In genomic region chr22:22033803-22034468, GRCh38 we compare ENCODE assay signal across 24 cellular contexts.
"Had no signal": no experiment of that assay in that cellular context is flagged by ENCODE, and none has a peak within 500 bp of the region (broad histone marks: within the 10 kb centered on the region; RNA-seq: fewer than 3 reads in every experiment).

No MANE protein-coding gene starts in this region.

- H3K4me3 Mint-ChIP-seq: activated CD4-positive, alpha-beta memory T cell treated with anti-CD3 and anti-CD28 coated beads for 36 hours; activated CD4-positive, alpha-beta T cell treated with anti-CD3 and anti-CD28 coated beads, Interleukin-2, amount 10 ng/mL, durations not matched to agents 7 days and 5 days; activated naive CD4-positive, alpha-beta T cell treated with anti-CD3 and anti-CD28 coated beads, Interleukin-2, amount 10 ng/mL, durations not matched to agents 7 days and 5 days; activated naive CD8-positive, alpha-beta T cell treated with anti-CD3 and anti-CD28 coated beads for 36 hours; activated T-cell treated with anti-CD3 and anti-CD28 coated beads, Interleukin-2, amount 50 U/mL, for 72 hours; T-cell had no signal

- H3K4me3 ChIP-seq: cardiac muscle cell, PC-9 had no signal

- H3K27ac ChIP-seq: brain microvascular endothelial cell, cardiac muscle cell, PC-9 had no signal

- H3K9me3 Mint-ChIP-seq: activated CD4-positive, alpha-beta memory T cell treated with anti-CD3 and anti-CD28 coated beads for 36 hours; activated CD4-positive, alpha-beta T cell treated with anti-CD3 and anti-CD28 coated beads, Interleukin-2, amount 10 ng/mL, durations not matched to agents 7 days and 5 days; activated naive CD4-positive, alpha-beta T cell treated with anti-CD3 and anti-CD28 coated beads, Interleukin-2, amount 10 ng/mL, durations not matched to agents 7 days and 5 days; activated naive CD8-positive, alpha-beta T cell treated with anti-CD3 and anti-CD28 coated beads for 36 hours; activated T-cell treated with anti-CD3 and anti-CD28 coated beads, Interleukin-2, amount 50 U/mL, for 72 hours; activated T-helper 2 cell treated with anti-CD3 and anti-CD28 coated beads, Interferon-gamma antibody, Interleukin-2, Interleukin-4, amounts not matched to agents 10 μg/mL and 5 μg/mL and 100 μg/mL, durations not matched to agents 14 hours and 24 hours and 36 hours; T-cell had no signal

- H3K4me2 ChIP-seq: PC-9 had no signal

- H2AFZ ChIP-seq: PC-9 had no signal

- H3K27ac Mint-ChIP-seq: activated CD4-positive, alpha-beta memory T cell treated with anti-CD3 and anti-CD28 coated beads for 36 hours; activated CD4-positive, alpha-beta T cell treated with anti-CD3 and anti-CD28 coated beads, Interleukin-2, amount 10 ng/mL, durations not matched to agents 7 days and 5 days; activated naive CD4-positive, alpha-beta T cell treated with anti-CD3 and anti-CD28 coated beads, Interleukin-2, amount 10 ng/mL, durations not matched to agents 7 days and 5 days; activated naive CD8-positive, alpha-beta T cell treated with anti-CD3 and anti-CD28 coated beads for 36 hours; activated T-cell treated with anti-CD3 and anti-CD28 coated beads, Interleukin-2, amount 50 U/mL, for 72 hours; activated T-helper 2 cell treated with anti-CD3 and anti-CD28 coated beads, Interferon-gamma antibody, Interleukin-2, Interleukin-4, amounts not matched to agents 10 μg/mL and 5 μg/mL and 100 μg/mL, durations not matched to agents 14 hours and 24 hours and 36 hours; T-cell had no signal

- H3K36me3 Mint-ChIP-seq: activated CD4-positive, alpha-beta memory T cell treated with anti-CD3 and anti-CD28 coated beads for 36 hours; activated naive CD4-positive, alpha-beta T cell treated with anti-CD3 and anti-CD28 coated beads, Interleukin-2, amount 10 ng/mL, durations not matched to agents 7 days and 5 days; activated naive CD8-positive, alpha-beta T cell treated with anti-CD3 and anti-CD28 coated beads for 36 hours; T-cell had no signal

- DNase-seq: activated CD4-positive, alpha-beta memory T cell treated with anti-CD3 and anti-CD28 coated beads for 36 hours; activated CD4-positive, alpha-beta T cell treated with anti-CD3 and anti-CD28 coated beads, Interleukin-2, amount 10 ng/mL, durations not matched to agents 7 days and 5 days; activated CD4-positive, CD25-positive, alpha-beta regulatory T cell; activated CD8-positive, alpha-beta memory T cell treated with anti-CD3 and anti-CD28 coated beads, Interleukin-2, amount 50 U/mL, for 4 hours; activated gamma-delta T cell treated with Interleukin-2 at 50 U/mL for 16 hours; activated naive CD4-positive, alpha-beta T cell treated with anti-CD3 and anti-CD28 coated beads, Interleukin-2, amount 10 ng/mL, durations not matched to agents 7 days and 5 days; activated naive CD8-positive, alpha-beta T cell treated with anti-CD3 and anti-CD28 coated beads for 36 hours; activated T-cell treated with anti-CD3 and anti-CD28 coated beads, Interleukin-2, amount 50 U/mL, for 72 hours; brain microvascular endothelial cell; cerebellar nuclear complex; MM.1S; NCI-H1105; NCI-H1436; NCI-H1694 treated with DMSO at 0.1 percent for 48 hours; NCI-H2029 treated with DMSO at 0.1 percent for 48 hours; NCI-H510A treated with DMSO at 0.1 percent for 48 hours; NCI-H69; PC-9; SIG-M5; T-cell; T-helper 2 cell; T1000 had no signal

- H3K4me1 Mint-ChIP-seq: activated CD4-positive, alpha-beta T cell treated with anti-CD3 and anti-CD28 coated beads, Interleukin-2, amount 10 ng/mL, durations not matched to agents 7 days and 5 days; activated naive CD4-positive, alpha-beta T cell treated with anti-CD3 and anti-CD28 coated beads, Interleukin-2, amount 10 ng/mL, durations not matched to agents 7 days and 5 days; activated naive CD8-positive, alpha-beta T cell treated with anti-CD3 and anti-CD28 coated beads for 36 hours had no signal

- H3K36me3 ChIP-seq: brain microvascular endothelial cell, cardiac muscle cell had no signal
